Comparison of ENCODE assay signal across 1 cellular context in genomic region chr13:99941911-99942310, GRCh38.
TF ChIP-seq lines count a peak whose summit lies in the region.

No MANE protein-coding gene starts in this region.

TF ChIP-seq in HepG2, 621 proteins besides CTCF, POLR2A, EP300 and RAD21:
- TF ChIP-seq RBM39 (IDR thresholded peaks at IDR 0.05; ENCODE audit: low read depth, low read length, poor library complexity, severe bottlenecking) = no peak
- TF ChIP-seq ZNF724P (CRISPR knock-in tag; IDR thresholded peaks at IDR 0.05; ENCODE audit: borderline replicate concordance) = no peak
- no peak for TF ChIP-seq RFXANK (CRISPR knock-in tag; IDR thresholded peaks at IDR 0.05)
- no peak for TF ChIP-seq ZSCAN21 (CRISPR knock-in tag; IDR thresholded peaks at IDR 0.05; ENCODE audit: borderline replicate concordance)
- TF ChIP-seq SNAPC2 (CRISPR knock-in tag; IDR thresholded peaks at IDR 0.05) = no peak
- TF ChIP-seq SETDB1 (CRISPR knock-in tag; IDR thresholded peaks at IDR 0.05; ENCODE audit: borderline replicate concordance) = no peak
- no peak for TF ChIP-seq REST (IDR thresholded peaks at IDR 0.05; ENCODE audit: borderline replicate concordance in 1 of 2, low read depth in 1 of 2, low read length in 2 of 2)
- TF ChIP-seq GMEB1 (CRISPR knock-in tag; IDR thresholded peaks at IDR 0.05; ENCODE audit: borderline replicate concordance) = no peak
- TF ChIP-seq CCDC6 (CRISPR knock-in tag; IDR thresholded peaks at IDR 0.05) = no peak
- TF ChIP-seq RFX1 (IDR thresholded peaks at IDR 0.05) = no peak
- TF ChIP-seq, protein P1, sequence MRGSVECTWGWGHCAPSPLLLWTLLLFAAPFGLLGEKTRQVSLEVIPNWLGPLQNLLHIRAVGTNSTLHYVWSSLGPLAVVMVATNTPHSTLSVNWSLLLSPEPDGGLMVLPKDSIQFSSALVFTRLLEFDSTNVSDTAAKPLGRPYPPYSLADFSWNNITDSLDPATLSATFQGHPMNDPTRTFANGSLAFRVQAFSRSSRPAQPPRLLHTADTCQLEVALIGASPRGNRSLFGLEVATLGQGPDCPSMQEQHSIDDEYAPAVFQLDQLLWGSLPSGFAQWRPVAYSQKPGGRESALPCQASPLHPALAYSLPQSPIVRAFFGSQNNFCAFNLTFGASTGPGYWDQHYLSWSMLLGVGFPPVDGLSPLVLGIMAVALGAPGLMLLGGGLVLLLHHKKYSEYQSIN (CRISPR knock-in tag; IDR thresholded peaks at IDR 0.05; ENCODE audit: borderline replicate concordance) = no peak
- TF ChIP-seq NFRKB (IDR thresholded peaks at IDR 0.05) = no peak
- no peak for TF ChIP-seq KDM6A (CRISPR knock-in tag; IDR thresholded peaks at IDR 0.05; ENCODE audit: low read depth)
- TF ChIP-seq, protein P2, sequence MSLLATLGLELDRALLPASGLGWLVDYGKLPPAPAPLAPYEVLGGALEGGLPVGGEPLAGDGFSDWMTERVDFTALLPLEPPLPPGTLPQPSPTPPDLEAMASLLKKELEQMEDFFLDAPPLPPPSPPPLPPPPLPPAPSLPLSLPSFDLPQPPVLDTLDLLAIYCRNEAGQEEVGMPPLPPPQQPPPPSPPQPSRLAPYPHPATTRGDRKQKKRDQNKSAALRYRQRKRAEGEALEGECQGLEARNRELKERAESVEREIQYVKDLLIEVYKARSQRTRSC (CRISPR knock-in tag; IDR thresholded peaks at IDR 0.05; ENCODE audit: low read depth) = no peak
TF ChIP-seq in HepG2: peak in this region for 0.
